ENCODE assay signal across 12 cellular contexts in genomic region chr9:105541838-105542237, GRCh38. TPM values are rescaled to one million over a fixed set of nuclear protein-coding genes. Genes with fewer than 3 reads are reported as not detected.
A peak's percentile ranks its signal among the peaks of the same experiment; 100 is the strongest.
DNase-seq lines count a peak whose midpoint lies in the region; ATAC-seq and TF ChIP-seq lines count a peak whose summit lies in the region.
"Had no signal": no experiment of that assay in that cellular context is flagged by ENCODE, and none has a peak within 500 bp of the region (broad histone marks: within the 10 kb centered on the region; RNA-seq: fewer than 3 reads in every experiment).

No MANE protein-coding gene starts in this region.

- H3K27me3 ChIP-seq in ovary = no peaks in the 10 kb centered on the region
- H3K27me3 ChIP-seq: tibial artery had no signal

- H3K36me3 ChIP-seq in ovary = no peaks in the 10 kb centered on the region
- H3K36me3 ChIP-seq: tibial artery had no signal

- no peak overlapping the region for H3K4me3 ChIP-seq in ovary
- H3K4me3 ChIP-seq: tibial artery had no signal

- no peak for TF ChIP-seq CTCF in ovary (IDR thresholded peaks at IDR 0.05)

- intact Hi-C loops in ovary (cut with DNase I) = no loop called here

- no peak overlapping the region for H3K27ac ChIP-seq in ovary
- H3K27ac ChIP-seq: tibial artery had no signal

- no peaks in the 10 kb centered on the region for H3K4me1 ChIP-seq in ovary (ENCODE audit: insufficient read depth)
- H3K4me1 ChIP-seq: tibial artery had no signal

- no peak for DNase-seq in NCI-H82 (lab: John Stamatoyannopoulos, UW)
- no peak for DNase-seq in ovary
- DNase-seq in SHP77 treated with DMSO at 0.1 percent for 48 hours (lab: John Stamatoyannopoulos, UW) = no peak
- no peak for DNase-seq in GF-D8 (lab: John Stamatoyannopoulos, UW)
- DNase-seq: CD4-positive, alpha-beta memory T cell; NCI-H2171; tibial artery had no signal

- TF ChIP-seq EP300 in ovary (IDR thresholded peaks at IDR 0.05) = no peak

- ATAC-seq in GM18511 (IDR thresholded peaks at IDR 0.05; ENCODE audit: unreplicated experiment) (peak; percentile 98), GM19452 (IDR thresholded peaks at IDR 0.05; ENCODE audit: unreplicated experiment) (peak; percentile 89), HG02852 (IDR thresholded peaks at IDR 0.05; ENCODE audit: unreplicated experiment) (peak; percentile 97), HG03565 (IDR thresholded peaks at IDR 0.05; ENCODE audit: unreplicated experiment) (peak; percentile 90)
- ATAC-seq: Right ventricle myocardium inferior had no signal

- no peak for TF ChIP-seq POLR2A in ovary (IDR thresholded peaks at IDR 0.05)

- 97 to 98% (median 98%) methylated on average over 3 of the region's 3 CpGs for WGBS in ovary, 3 donors

- no peaks in the 10 kb centered on the region for H3K9me3 ChIP-seq in ovary
- H3K9me3 ChIP-seq: tibial artery had no signal

RNA-seq across cellular contexts. Expression of gene FKTN, which starts 16.1 kb away (rescaled TPM):
- total RNA-seq in ovary = 10 to 100 TPM in 6 of 7 donors, 1 to 10 TPM in 1; 9.7 to 19.5 (median 14.3) TPM
- polyA plus RNA-seq in ovary = 1 to 10 TPM; 3.8 to 9.9 TPM
